In genomic region chr5:94793113-94793815, GRCh38 we compare ENCODE assay signal across 8 cellular contexts.
DNase-seq lines count a peak whose midpoint lies in the region; ATAC-seq and TF ChIP-seq lines count a peak whose summit lies in the region.

No MANE protein-coding gene starts in this region.

- DNase-seq in stimulated activated CD4-positive, alpha-beta T cell treated with anti-CD3 and anti-CD28 coated beads, Interleukin-4, amount 100 ng/mL, for 24 hours: peak; percentile 22
- no peak for DNase-seq in stimulated activated CD4-positive, alpha-beta T cell treated with anti-CD3 and anti-CD28 coated beads, Interleukin-4, amount 100 ng/mL, for 1 hour
- peak; percentile 53 for DNase-seq in SK-MEL-5 (ENCODE audit: low read depth, low spot score)
- peak; percentile 92 for DNase-seq in foreskin melanocyte
- no peak for DNase-seq in OCI-M2 (lab: John Stamatoyannopoulos, UW; ENCODE audit: unreplicated experiment)
- no peak for DNase-seq in RKO (ENCODE audit: low spot score)
- no peak for DNase-seq in mammary epithelial cell

- no peaks in the 10 kb centered on the region for H3K9me3 ChIP-seq in mammary epithelial cell (replicated peaks; ENCODE audit: insufficient read depth, low read length)

- no peaks in the 10 kb centered on the region for H4K20me1 ChIP-seq in mammary epithelial cell (ENCODE audit: insufficient read depth, low read length)

- no peak for TF ChIP-seq CTCF in mammary epithelial cell (conservative IDR thresholded peaks at IDR 0.05 in 1 of 2, IDR thresholded peaks at IDR 0.05 in 1 of 2; ENCODE audit: extremely low read depth in 1 of 2, insufficient read depth in 1 of 2, low read depth in 1 of 2, low read length in 2 of 2)

- H3K9ac ChIP-seq in mammary epithelial cell (ENCODE audit: insufficient read depth, low read length): no peak overlapping the region

- H3K79me2 ChIP-seq in mammary epithelial cell (ENCODE audit: insufficient read depth, low read length): no peaks in the 10 kb centered on the region

- H3K4me2 ChIP-seq in mammary epithelial cell (ENCODE audit: insufficient read depth, low read depth, low read length): no peak overlapping the region

- H3K27ac ChIP-seq in mammary epithelial cell (ENCODE audit: insufficient read depth, low read depth, low read length): no peak overlapping the region

- BruUV-seq in mammary epithelial cell (replicated peaks; lab: Mats Ljungman, UMichigan): no TSS peak

- no peak overlapping the region for H3K4me3 ChIP-seq in mammary epithelial cell (replicated peaks in 1 of 3; ENCODE audit: insufficient read depth in 1 of 3, low read depth in 2 of 3, low read length in 3 of 3)

- dilution Hi-C loops in mammary epithelial cell (cut with HindIII; ENCODE audit: low sequenced_read_pairs): no loop called here

- H2AFZ ChIP-seq in mammary epithelial cell (ENCODE audit: low read depth, low read length): no peak overlapping the region

- ATAC-seq in HG02943 (IDR thresholded peaks at IDR 0.05; ENCODE audit: low read depth, unreplicated experiment): peak; percentile 100

- intact Hi-C loops in mammary epithelial cell (cut with micrococcal nuclease): no loop called here

- H3K27me3 ChIP-seq in mammary epithelial cell (ENCODE audit: insufficient read depth, low read length): no peaks in the 10 kb centered on the region

- CTCF ChIA-PET in mammary epithelial cell (lab: Charles Lee; ENCODE audit: low non-redundant PET): no interaction called here

- in situ Hi-C loops in SK-MEL-5 (cut with HindIII; ENCODE audit: low pct_unique_long_range_greater_than_20kb, low sequenced_read_pairs) (no loop called here), mammary epithelial cell (cut with MboI; ENCODE audit: low sequenced_read_pairs in 2 of 2) (no loop called here)

- 89% methylated on average over 4 of the region's 4 CpGs for WGBS in mammary epithelial cell (ENCODE audit: low coverage, missing lambda C conversion rate)

- H3K36me3 ChIP-seq in mammary epithelial cell (ENCODE audit: insufficient read depth, low read length): no peaks in the 10 kb centered on the region

- no peaks in the 10 kb centered on the region for H3K4me1 ChIP-seq in mammary epithelial cell (ENCODE audit: insufficient read depth, low read length)

Comparison
In these comparisons a context has a peak if more than half of its experiments do, and no peak if none do; other contexts are left out.
1. DNase-seq: peak in stimulated activated CD4-positive, alpha-beta T cell treated with anti-CD3 and anti-CD28 coated beads, Interleukin-4, amount 100 ng/mL, for 24 hours (single experiment), SK-MEL-5 (single experiment) and foreskin melanocyte (single experiment); none in stimulated activated CD4-positive, alpha-beta T cell treated with anti-CD3 and anti-CD28 coated beads, Interleukin-4, amount 100 ng/mL, for 1 hour (single experiment), OCI-M2 (single experiment), RKO (single experiment) and mammary epithelial cell (single experiment).